27 cellular contexts compared by ENCODE assay signal in the genomic region with DNA sequence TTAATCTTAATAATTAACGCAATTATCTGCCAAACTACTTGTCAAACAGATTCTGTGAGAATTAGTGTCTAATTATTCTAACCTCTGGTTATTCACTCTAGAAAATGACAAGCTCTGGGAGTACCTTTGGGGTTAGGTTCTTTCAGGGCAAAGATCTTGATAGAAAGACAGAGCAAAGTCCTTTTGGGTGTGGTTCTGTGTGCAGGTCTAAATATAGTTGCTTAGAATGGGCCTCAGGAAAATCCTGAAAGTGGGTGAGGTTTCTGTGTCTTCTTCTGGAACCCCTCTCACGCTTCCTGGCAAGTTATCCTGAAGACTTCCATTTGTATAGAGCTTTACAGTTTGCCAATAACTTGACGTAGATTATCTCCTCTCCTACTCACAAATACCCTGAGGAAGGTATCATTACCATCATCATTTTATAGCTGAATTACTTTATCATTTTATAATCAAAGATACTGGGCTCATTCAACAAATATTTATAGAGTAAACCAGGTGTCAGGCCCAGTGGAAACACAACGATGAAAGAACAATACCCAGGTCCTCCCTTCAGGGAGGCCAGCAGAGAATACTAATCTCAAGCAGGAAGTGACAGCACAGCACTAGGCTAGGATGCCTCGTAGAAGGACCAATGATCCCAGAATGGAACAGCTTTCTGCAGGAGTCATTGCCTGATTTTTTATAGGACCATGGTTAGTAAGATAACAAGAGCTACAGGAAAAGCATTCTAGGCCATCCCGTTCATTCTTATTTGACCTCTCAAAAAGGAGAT.
"Had no signal": no experiment of that assay in that cellular context is flagged by ENCODE, and none has a peak within 500 bp of the region (broad histone marks: within the 10 kb centered on the region; RNA-seq: fewer than 3 reads in every experiment).

No MANE protein-coding gene starts in this region.

- H3K9me3 ChIP-seq: left lung, pancreas, psoas muscle, right atrium auricular region, tibial artery had no signal

- H3K27me3 ChIP-seq: left lung, pancreas, right atrium auricular region, tibial artery had no signal

- H3K4me1 Mint-ChIP-seq: activated B cell treated with CpG ODN at 0.5 μM for 24 hours; activated CD4-positive, alpha-beta T cell treated with anti-CD3 and anti-CD28 coated beads for 36 hours; activated naive CD8-positive, alpha-beta T cell treated with anti-CD3 and anti-CD28 coated beads, Interleukin-2, amount 10 ng/mL, durations not matched to agents 7 days and 5 days; immature natural killer cell; stimulated activated naive CD8-positive, alpha-beta T cell treated with anti-CD3 and anti-CD28 coated beads, Interleukin-15, amount 100 ng/mL, for 72 hours had no signal

- H3K27ac ChIP-seq: pancreas, psoas muscle, right atrium auricular region had no signal

- H3K4me1 ChIP-seq: pancreas, psoas muscle had no signal

- ATAC-seq: activated CD4-positive, alpha-beta T cell treated with anti-CD3 and anti-CD28 coated beads for 36 hours; activated T-cell treated with anti-CD3 and anti-CD28 coated beads, Interleukin-2, amount 50 U/mL, for 4 hours; left lung; pancreas; psoas muscle; stimulated activated naive CD8-positive, alpha-beta T cell treated with anti-CD3 and anti-CD28 coated beads, Interleukin-15, amount 100 ng/mL, for 72 hours had no signal

- H3K9me3 Mint-ChIP-seq: activated B cell treated with CpG ODN at 0.5 μM for 24 hours; activated naive CD8-positive, alpha-beta T cell treated with anti-CD3 and anti-CD28 coated beads, Interleukin-2, amount 10 ng/mL, durations not matched to agents 7 days and 5 days; activated T-cell treated with anti-CD3 and anti-CD28 coated beads, Interleukin-2, amount 50 U/mL, for 4 hours; activated T-helper 2 cell treated with anti-CD3 and anti-CD28 coated beads, Interferon-gamma antibody, Interleukin-2, Interleukin-4, amounts not matched to agents 10 μg/mL and 5 μg/mL and 100 μg/mL, durations not matched to agents 14 hours and 24 hours and 36 hours; immature natural killer cell; stimulated activated naive CD8-positive, alpha-beta T cell treated with anti-CD3 and anti-CD28 coated beads, Interleukin-15, amount 100 ng/mL, for 72 hours; T-helper 1 cell treated with Interleukin-12 subunit alpha and Interleukin-12 subunit beta and Interleukin-4 antibody, amounts not matched to agents 30 μg/mL and 1 μg/mL, for 36 hours had no signal

- FAIRE-seq: endometrium, pancreas had no signal

- H3K36me3 Mint-ChIP-seq: activated naive CD8-positive, alpha-beta T cell treated with anti-CD3 and anti-CD28 coated beads, Interleukin-2, amount 10 ng/mL, durations not matched to agents 7 days and 5 days; immature natural killer cell; mesothelial cell of epicardium had no signal

- H3K4me3 ChIP-seq: left lung, lung, pancreas, psoas muscle, right atrium auricular region, tibial artery had no signal

- DNase-seq: activated B cell treated with CpG ODN at 0.5 μM for 24 hours; activated CD4-positive, alpha-beta T cell treated with anti-CD3 and anti-CD28 coated beads for 36 hours; activated CD4-positive, alpha-beta T cell treated with anti-CD3 and anti-CD28 coated beads, Interleukin-2, amount 50 U/mL, for 4 hours; activated CD8-positive, alpha-beta memory T cell treated with anti-CD3 and anti-CD28 coated beads, Interleukin-2, amount 50 U/mL, for 48 hours; activated naive CD4-positive, alpha-beta T cell treated with Interleukin-2 at 50 U/mL for 16 hours; activated naive CD8-positive, alpha-beta T cell treated with anti-CD3 and anti-CD28 coated beads, Interleukin-2, amount 10 ng/mL, durations not matched to agents 7 days and 5 days; activated T-cell treated with anti-CD3 and anti-CD28 coated beads, Interleukin-2, amount 50 U/mL, for 4 hours; amniotic stem cell; cerebellar nuclear complex; cortex of kidney; effector CD4-positive, alpha-beta T cell; foreskin fibroblast; immature natural killer cell; left lung; nephron progenitor cell; pancreas; psoas muscle; stimulated activated CD4-positive, alpha-beta T cell treated with anti-CD3 and anti-CD28 coated beads, Interleukin-12 subunit alpha, Interleukin-12 subunit beta, amount 100 ng/mL, for 4 hours; stimulated activated naive CD8-positive, alpha-beta T cell treated with anti-CD3 and anti-CD28 coated beads, Interleukin-15, amount 100 ng/mL, for 72 hours; T1000; tibial artery had no signal

- H3K36me3 ChIP-seq: left lung, pancreas, right atrium auricular region, tibial artery had no signal

- H3K27ac Mint-ChIP-seq: activated B cell treated with CpG ODN at 0.5 μM for 24 hours; activated CD4-positive, alpha-beta T cell treated with anti-CD3 and anti-CD28 coated beads for 36 hours; activated naive CD8-positive, alpha-beta T cell treated with anti-CD3 and anti-CD28 coated beads, Interleukin-2, amount 10 ng/mL, durations not matched to agents 7 days and 5 days; activated T-helper 2 cell treated with anti-CD3 and anti-CD28 coated beads, Interferon-gamma antibody, Interleukin-2, Interleukin-4, amounts not matched to agents 10 μg/mL and 5 μg/mL and 100 μg/mL, durations not matched to agents 14 hours and 24 hours and 36 hours; immature natural killer cell; mesothelial cell of epicardium; nephron progenitor cell; stimulated activated naive CD8-positive, alpha-beta T cell treated with anti-CD3 and anti-CD28 coated beads, Interleukin-15, amount 100 ng/mL, for 72 hours; T-helper 1 cell treated with Interleukin-12 subunit alpha and Interleukin-12 subunit beta and Interleukin-4 antibody, amounts not matched to agents 30 μg/mL and 1 μg/mL, for 36 hours had no signal

- H3K4me3 Mint-ChIP-seq: activated B cell treated with CpG ODN at 0.5 μM for 24 hours; activated CD4-positive, alpha-beta T cell treated with anti-CD3 and anti-CD28 coated beads for 36 hours; activated naive CD8-positive, alpha-beta T cell treated with anti-CD3 and anti-CD28 coated beads, Interleukin-2, amount 10 ng/mL, durations not matched to agents 7 days and 5 days; activated T-cell treated with anti-CD3 and anti-CD28 coated beads, Interleukin-2, amount 50 U/mL, for 4 hours; immature natural killer cell; mesothelial cell of epicardium; nephron progenitor cell; stimulated activated naive CD8-positive, alpha-beta T cell treated with anti-CD3 and anti-CD28 coated beads, Interleukin-15, amount 100 ng/mL, for 72 hours; T-helper 1 cell treated with Interleukin-12 subunit alpha and Interleukin-12 subunit beta and Interleukin-4 antibody, amounts not matched to agents 30 μg/mL and 1 μg/mL, for 36 hours had no signal

- H3K27me3 Mint-ChIP-seq: activated B cell treated with CpG ODN at 0.5 μM for 24 hours had no signal
